ENCODE assay signal across 3 cellular contexts in the genomic region with DNA sequence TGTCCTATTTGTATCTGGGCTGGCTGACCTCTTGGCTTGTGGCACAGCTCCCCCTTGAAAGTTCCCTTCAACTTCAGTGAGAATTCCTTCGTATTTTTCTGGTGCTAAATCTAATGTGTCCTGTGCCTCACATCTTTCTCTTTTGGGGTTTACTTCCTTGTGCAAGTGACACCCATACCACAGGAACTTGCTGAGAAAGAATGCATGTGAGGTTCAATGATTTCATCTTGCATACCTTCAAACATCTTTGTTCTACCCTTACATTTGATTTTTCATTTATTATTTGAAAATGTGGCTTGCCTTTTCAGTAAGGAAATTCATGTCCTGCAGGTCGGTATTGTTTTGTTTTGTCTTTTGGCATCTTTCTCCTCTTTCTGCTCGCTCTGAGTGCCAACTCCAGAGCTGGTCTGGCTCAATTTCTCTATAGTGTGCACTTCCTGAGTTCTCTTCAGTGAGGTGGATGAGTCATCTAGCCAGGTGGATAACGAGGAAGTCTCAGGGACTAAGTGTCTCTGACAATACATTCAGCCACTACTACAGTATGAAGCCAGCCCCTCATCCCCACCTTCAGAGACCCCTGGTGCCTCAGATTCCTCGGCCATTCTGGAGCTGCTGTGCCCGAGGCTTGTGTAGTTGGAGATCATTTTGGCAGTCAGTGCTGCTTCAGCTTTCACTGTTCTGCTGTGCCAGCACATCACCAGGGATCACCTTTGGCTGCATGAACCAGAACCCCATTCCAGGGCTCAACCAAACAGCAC.
A peak's percentile ranks its signal among the peaks of the same experiment; 100 is the strongest.
TF ChIP-seq lines count a peak whose summit lies in the region.

No MANE protein-coding gene starts in this region.

TF ChIP-seq in A549, 52 proteins besides CTCF, POLR2A, EP300 and RAD21:
- no peak for TF ChIP-seq HEYL (CRISPR knock-in tag; IDR thresholded peaks at IDR 0.05)
- TF ChIP-seq FOSL2 (IDR thresholded peaks at IDR 0.05) = no peak
- 0 out of 2 replicates have a peak, but pooled peaks have one; percentile 47 for TF ChIP-seq FOSL2 (CRISPR knock-in tag; IDR thresholded peaks at IDR 0.05)

TF ChIP-seq in HEK293, 187 proteins besides CTCF, POLR2A, EP300 and RAD21:
- TF ChIP-seq, protein P1, sequence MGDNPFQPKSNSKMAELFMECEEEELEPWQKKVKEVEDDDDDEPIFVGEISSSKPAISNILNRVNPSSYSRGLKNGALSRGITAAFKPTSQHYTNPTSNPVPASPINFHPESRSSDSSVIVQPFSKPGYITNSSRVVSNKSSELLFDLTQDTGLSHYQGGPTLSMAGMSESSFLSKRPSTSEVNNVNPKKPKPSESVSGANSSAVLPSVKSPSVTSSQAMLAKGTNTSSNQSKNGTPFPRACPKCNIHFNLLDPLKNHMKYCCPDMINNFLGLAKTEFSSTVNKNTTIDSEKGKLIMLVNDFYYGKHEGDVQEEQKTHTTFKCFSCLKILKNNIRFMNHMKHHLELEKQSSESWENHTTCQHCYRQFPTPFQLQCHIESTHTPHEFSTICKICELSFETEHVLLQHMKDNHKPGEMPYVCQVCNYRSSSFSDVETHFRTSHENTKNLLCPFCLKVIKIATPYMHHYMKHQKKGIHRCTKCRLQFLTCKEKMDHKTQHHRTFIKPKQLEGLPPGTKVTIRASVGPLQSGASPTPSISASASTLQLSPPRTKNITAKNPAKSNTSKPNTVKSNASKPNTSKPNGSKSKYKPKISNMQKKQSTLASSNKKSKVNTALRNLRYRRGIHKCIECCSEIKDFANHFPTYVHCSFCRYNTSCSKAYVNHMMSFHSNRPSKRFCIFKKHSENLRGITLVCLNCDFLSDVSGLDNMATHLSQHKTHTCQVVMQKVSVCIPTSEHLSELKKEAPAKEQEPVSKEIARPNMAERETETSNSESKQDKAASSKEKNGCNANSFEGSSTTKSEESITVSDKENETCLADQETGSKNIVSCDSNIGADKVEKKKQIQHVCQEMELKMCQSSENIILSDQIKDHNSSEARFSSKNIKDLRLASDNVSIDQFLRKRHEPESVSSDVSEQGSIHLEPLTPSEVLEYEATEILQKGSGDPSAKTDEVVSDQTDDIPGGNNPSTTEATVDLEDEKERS (tag by site-specific recombination; IDR thresholded peaks at IDR 0.05) = no peak
- TF ChIP-seq, protein P2, sequence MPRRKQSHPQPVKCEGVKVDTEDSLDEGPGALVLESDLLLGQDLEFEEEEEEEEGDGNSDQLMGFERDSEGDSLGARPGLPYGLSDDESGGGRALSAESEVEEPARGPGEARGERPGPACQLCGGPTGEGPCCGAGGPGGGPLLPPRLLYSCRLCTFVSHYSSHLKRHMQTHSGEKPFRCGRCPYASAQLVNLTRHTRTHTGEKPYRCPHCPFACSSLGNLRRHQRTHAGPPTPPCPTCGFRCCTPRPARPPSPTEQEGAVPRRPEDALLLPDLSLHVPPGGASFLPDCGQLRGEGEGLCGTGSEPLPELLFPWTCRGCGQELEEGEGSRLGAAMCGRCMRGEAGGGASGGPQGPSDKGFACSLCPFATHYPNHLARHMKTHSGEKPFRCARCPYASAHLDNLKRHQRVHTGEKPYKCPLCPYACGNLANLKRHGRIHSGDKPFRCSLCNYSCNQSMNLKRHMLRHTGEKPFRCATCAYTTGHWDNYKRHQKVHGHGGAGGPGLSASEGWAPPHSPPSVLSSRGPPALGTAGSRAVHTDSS (tag by site-specific recombination; IDR thresholded peaks at IDR 0.05) = no peak
- TF ChIP-seq, protein P3, sequence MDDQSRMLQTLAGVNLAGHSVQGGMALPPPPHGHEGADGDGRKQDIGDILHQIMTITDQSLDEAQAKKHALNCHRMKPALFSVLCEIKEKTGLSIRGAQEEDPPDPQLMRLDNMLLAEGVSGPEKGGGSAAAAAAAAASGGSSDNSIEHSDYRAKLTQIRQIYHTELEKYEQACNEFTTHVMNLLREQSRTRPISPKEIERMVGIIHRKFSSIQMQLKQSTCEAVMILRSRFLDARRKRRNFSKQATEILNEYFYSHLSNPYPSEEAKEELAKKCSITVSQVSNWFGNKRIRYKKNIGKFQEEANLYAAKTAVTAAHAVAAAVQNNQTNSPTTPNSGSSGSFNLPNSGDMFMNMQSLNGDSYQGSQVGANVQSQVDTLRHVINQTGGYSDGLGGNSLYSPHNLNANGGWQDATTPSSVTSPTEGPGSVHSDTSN (CRISPR knock-in tag; IDR thresholded peaks at IDR 0.05) = no peak
- TF ChIP-seq ZNF600 (tag by site-specific recombination; IDR thresholded peaks at IDR 0.05) = peak; percentile 51; the same call in 1 of the 2 replicates
- TF ChIP-seq, protein P4, sequence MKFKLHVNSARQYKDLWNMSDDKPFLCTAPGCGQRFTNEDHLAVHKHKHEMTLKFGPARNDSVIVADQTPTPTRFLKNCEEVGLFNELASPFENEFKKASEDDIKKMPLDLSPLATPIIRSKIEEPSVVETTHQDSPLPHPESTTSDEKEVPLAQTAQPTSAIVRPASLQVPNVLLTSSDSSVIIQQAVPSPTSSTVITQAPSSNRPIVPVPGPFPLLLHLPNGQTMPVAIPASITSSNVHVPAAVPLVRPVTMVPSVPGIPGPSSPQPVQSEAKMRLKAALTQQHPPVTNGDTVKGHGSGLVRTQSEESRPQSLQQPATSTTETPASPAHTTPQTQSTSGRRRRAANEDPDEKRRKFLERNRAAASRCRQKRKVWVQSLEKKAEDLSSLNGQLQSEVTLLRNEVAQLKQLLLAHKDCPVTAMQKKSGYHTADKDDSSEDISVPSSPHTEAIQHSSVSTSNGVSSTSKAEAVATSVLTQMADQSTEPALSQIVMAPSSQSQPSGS (tag by site-specific recombination; IDR thresholded peaks at IDR 0.05; ENCODE audit: low read depth) = no peak
- no peak for TF ChIP-seq ZNF530 (tag by site-specific recombination; IDR thresholded peaks at IDR 0.05; ENCODE audit: low read depth)

TF ChIP-seq in HepG2, 621 proteins besides CTCF, POLR2A, EP300 and RAD21:
- no peak for TF ChIP-seq HOXD1 (CRISPR knock-in tag; IDR thresholded peaks at IDR 0.05)
- peak; percentile 88 for TF ChIP-seq FOSL2 (CRISPR knock-in tag; IDR thresholded peaks at IDR 0.05)
- no peak for TF ChIP-seq ZNF546 (CRISPR knock-in tag; conservative IDR thresholded peaks at IDR 0.05)
- TF ChIP-seq ELF1 (CRISPR knock-in tag; IDR thresholded peaks at IDR 0.05) = peak; percentile 40; the same call in 1 of the 2 replicates
- TF ChIP-seq MAFF (IDR thresholded peaks at IDR 0.05; ENCODE audit: low read depth, low read length) = 0 out of 2 replicates have a peak, but pooled peaks have one; percentile 14
